Comparison of ENCODE assay signal across 8 cellular contexts in genomic region chr10:75400163-75400768, GRCh38. TPM values are rescaled to one million over a fixed set of nuclear protein-coding genes. Genes with fewer than 3 reads are reported as not detected.
DNase-seq lines count a peak whose midpoint lies in the region; ATAC-seq and TF ChIP-seq lines count a peak whose summit lies in the region.

No MANE protein-coding gene starts in this region.

- no peaks in the 10 kb centered on the region for H3K9me3 ChIP-seq in CD8-positive, alpha-beta memory T cell (ENCODE audit: low read length)

- TF ChIP-seq CTCF in mesothelial cell of epicardium (IDR thresholded peaks at IDR 0.05; ENCODE audit: unreplicated experiment) = no peak
- TF ChIP-seq CTCF in omental fat pad (IDR thresholded peaks at IDR 0.05) = no peak

- H3K27me3 ChIP-seq in CD8-positive, alpha-beta memory T cell (ENCODE audit: insufficient read depth, low read length, poor library complexity, severe bottlenecking) = peaks cover 22% of the 10 kb centered on the region

- no peak for ATAC-seq in omental fat pad (ENCODE audit: low FRiP score)
- ATAC-seq in HG02588 (IDR thresholded peaks at IDR 0.05; ENCODE audit: unreplicated experiment) = no peak

- peaks cover 14% of the 10 kb centered on the region for H3K4me1 ChIP-seq in CD8-positive, alpha-beta memory T cell (ENCODE audit: insufficient read depth, low read length)

- POLR2A ChIA-PET in CD8-positive, alpha-beta memory T cell (lab: Charles Lee) = no interaction called here

- H3K27ac ChIP-seq in CD8-positive, alpha-beta memory T cell (ENCODE audit: low read depth, low read length) = no peak overlapping the region
- peak overlapping the region; percentile 96 for H3K27ac ChIP-seq in caudate nucleus (ENCODE audit: low read depth, low read length)

- H3K27ac Mint-ChIP-seq in CD8-positive, alpha-beta memory T cell = peak overlapping the region in 1 of 8 donors; percentile 79
- H3K27ac Mint-ChIP-seq in mesothelial cell of epicardium = peak overlapping the region; percentile 94

- H3K4me1 Mint-ChIP-seq in CD8-positive, alpha-beta memory T cell = peaks cover 19 to 34% (median 31%) of the 10 kb centered on the region in 3 donors
- peaks cover 22% of the 10 kb centered on the region for H3K4me1 Mint-ChIP-seq in mesothelial cell of epicardium

- peaks cover 0 to 2% (median 0%) of the 10 kb centered on the region in 5 donors for H3K9me3 Mint-ChIP-seq in CD8-positive, alpha-beta memory T cell
- H3K9me3 Mint-ChIP-seq in mesothelial cell of epicardium = no peaks in the 10 kb centered on the region

- CTCF ChIA-PET in CD8-positive, alpha-beta memory T cell (lab: Charles Lee) = no interaction called here

- H3K4me3 Mint-ChIP-seq in CD8-positive, alpha-beta memory T cell = peak overlapping the region; percentile 73 to 89 (median 76)
- peak overlapping the region; percentile 80 for H3K4me3 Mint-ChIP-seq in mesothelial cell of epicardium

- H3K27me3 Mint-ChIP-seq in CD8-positive, alpha-beta memory T cell = peaks cover 42 to 49% of the 10 kb centered on the region in 2 donors
- no peaks in the 10 kb centered on the region for H3K27me3 Mint-ChIP-seq in mesothelial cell of epicardium (ENCODE audit: low read depth)

- no peaks in the 10 kb centered on the region for H3K36me3 Mint-ChIP-seq in CD8-positive, alpha-beta memory T cell
- H3K36me3 Mint-ChIP-seq in mesothelial cell of epicardium = peaks cover 6% of the 10 kb centered on the region

- no peaks in the 10 kb centered on the region for H3K36me3 ChIP-seq in CD8-positive, alpha-beta memory T cell (ENCODE audit: insufficient read depth, low read length)

- no peak for DNase-seq in CD8-positive, alpha-beta memory T cell
- peak; percentile 46 for DNase-seq in HuH-7.5 (ENCODE audit: low spot score)
- peak in 14 of 61 donors; percentile 45 to 76 (median 64) for DNase-seq in caudate nucleus (lab: John Stamatoyannopoulos, UW)
- peak in 1 of 2 experiments; percentile 62 for DNase-seq in mesothelial cell of epicardium (ENCODE audit: low spot score in 2 of 2, unreplicated experiment in 2 of 2)
- DNase-seq in omental fat pad (ENCODE audit: low spot score) = no peak
- no peak for DNase-seq in SKM-1 treated with dmso at 0.1 percent for 144 hours (lab: John Stamatoyannopoulos, UW; ENCODE audit: unreplicated experiment)
- no peak for DNase-seq in central memory CD4-positive, alpha-beta T cell

- H3K4me3 ChIP-seq in CD8-positive, alpha-beta memory T cell (ENCODE audit: low read length) = peak overlapping the region; percentile 43

RNA-seq across cellular contexts. Expression of gene ZNF503, which starts 1.3 kb away (rescaled TPM):
- total RNA-seq in CD8-positive, alpha-beta memory T cell = under 1 TPM; 0.07 to 0.13 TPM
- not detected for polyA plus RNA-seq in CD8-positive, alpha-beta memory T cell
- total RNA-seq in mesothelial cell of epicardium (58.0 to 59.9 TPM (median 58.3 TPM) in 3 replicates), omental fat pad (10 to 100 TPM in 2 of 4 donors, 1 to 10 TPM in 2; 8.0 to 19.8 (median 11.2) TPM)

RNA-seq across cellular contexts. Expression of gene LRMDA, which starts 31.2 kb away (rescaled TPM):
- not detected for total RNA-seq in CD8-positive, alpha-beta memory T cell
- polyA plus RNA-seq in CD8-positive, alpha-beta memory T cell = not detected
- 2.0 to 3.3 TPM (median 2.7 TPM) in 3 replicates for total RNA-seq in mesothelial cell of epicardium
- 10 to 100 TPM; 12.0 to 15.9 (median 13.9) TPM for total RNA-seq in omental fat pad

Comparison
In these comparisons a context has a peak if more than half of its experiments do, and no peak if none do; other contexts are left out.
1. RNA of gene ZNF503, which starts 1.3 kb away (total RNA-seq): 58.0 to 59.9 TPM in mesothelial cell of epicardium and 8.0 to 19.8 TPM in omental fat pad; 0.07 to 0.13 TPM in CD8-positive, alpha-beta memory T cell; every median in the first group is over 4 times any median in the second.